In the genomic region with DNA sequence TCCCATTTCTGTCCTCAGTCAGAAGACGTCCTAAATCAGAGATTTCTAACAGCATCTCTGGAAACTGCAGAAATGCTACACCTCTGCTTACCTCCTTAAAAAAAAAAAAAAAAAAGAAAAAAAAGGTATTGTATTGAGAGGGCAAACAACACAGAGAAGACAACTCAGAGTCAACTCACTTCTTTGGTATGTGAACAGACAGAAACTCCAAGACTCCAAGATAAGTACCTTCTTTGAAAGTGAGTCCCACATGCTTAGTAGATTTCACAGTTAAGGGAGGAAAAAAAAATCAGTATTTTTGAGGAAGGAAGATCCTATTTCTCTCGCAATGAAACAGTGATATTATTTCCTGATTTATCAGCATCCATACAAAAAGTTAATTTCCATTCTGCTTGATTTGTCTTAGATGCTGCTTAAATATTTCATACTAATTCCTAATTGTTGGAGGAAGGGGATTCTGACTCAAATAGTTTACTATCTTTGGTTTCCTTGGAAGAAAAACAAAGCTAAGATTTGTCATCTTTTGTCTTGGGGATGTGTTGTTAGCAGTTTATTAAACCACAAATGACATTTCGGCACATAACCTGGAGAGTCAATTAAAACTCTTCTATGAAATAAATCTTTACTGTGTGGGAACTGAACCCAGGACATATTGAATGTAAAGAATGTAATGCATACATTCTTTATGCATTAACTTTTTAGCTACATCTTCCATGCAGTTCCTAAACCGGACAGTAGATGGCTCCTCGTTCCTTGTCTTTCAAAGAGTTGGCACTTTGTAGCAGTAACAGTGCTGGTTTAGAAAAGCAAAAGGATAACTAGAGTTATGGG, we compare ENCODE assay signal across 8 cellular contexts. TPM values are rescaled to one million over a fixed set of nuclear protein-coding genes. Genes with fewer than 3 reads are reported as not detected.
DNase-seq lines count a peak whose midpoint lies in the region; ATAC-seq and TF ChIP-seq lines count a peak whose summit lies in the region.

No MANE protein-coding gene starts in this region.

- peaks cover 21% of the 10 kb centered on the region for H3K4me1 Mint-ChIP-seq in activated CD8-positive, alpha-beta memory T cell treated with anti-CD3 and anti-CD28 coated beads, Interleukin-2, amount 10 ng/mL, durations not matched to agents 7 days and 5 days
- H3K4me1 Mint-ChIP-seq in neural crest cell: peaks cover 23% of the 10 kb centered on the region

- DNase-seq in CD1c-positive myeloid dendritic cell (ENCODE audit: extremely low spot score): peak; percentile 89
- peak; percentile 59 for DNase-seq in NCI-H82 treated with DMSO at 0.1 percent for 48 hours (lab: John Stamatoyannopoulos, UW; ENCODE audit: unreplicated experiment)
- peak; percentile 81 for DNase-seq in activated CD8-positive, alpha-beta memory T cell treated with anti-CD3 and anti-CD28 coated beads, Interleukin-2, amount 10 ng/mL, durations not matched to agents 7 days and 5 days
- DNase-seq in erythroblast (lab: John Stamatoyannopoulos, UW): peak; percentile 74 to 89
- DNase-seq in neural crest cell (ENCODE audit: low read depth, low spot score): peak; percentile 83
- DNase-seq in tibial artery: peak in 1 of 2 donors; percentile 67

- H3K36me3 ChIP-seq in HEK293 (ENCODE audit: control insufficient read depth in 2 of 2, insufficient read depth in 1 of 2, low read length in 2 of 2) (no peaks in the 10 kb centered on the region), tibial artery (no peaks in the 10 kb centered on the region)

- no peak overlapping the region for H3K27ac Mint-ChIP-seq in activated CD8-positive, alpha-beta memory T cell treated with anti-CD3 and anti-CD28 coated beads, Interleukin-2, amount 10 ng/mL, durations not matched to agents 7 days and 5 days
- no peak overlapping the region for H3K27ac Mint-ChIP-seq in neural crest cell (ENCODE audit: unreplicated experiment)

- H3K27me3 Mint-ChIP-seq in activated CD8-positive, alpha-beta memory T cell treated with anti-CD3 and anti-CD28 coated beads, Interleukin-2, amount 10 ng/mL, durations not matched to agents 7 days and 5 days: peaks cover 2% of the 10 kb centered on the region
- peaks cover 53% of the 10 kb centered on the region for H3K27me3 Mint-ChIP-seq in neural crest cell (ENCODE audit: low read depth)

- CTCF ChIA-PET in HEK293 (lab: Yijun Ruan, JAX): interaction anchor here (0.6 to 1.8 kb wide), 21 partner anchors 11 to 1785 kb away, joined by 3 to 25 read pairs (median 3); no protein-coding TSS in a partner anchor
- CTCF ChIA-PET in activated CD8-positive, alpha-beta memory T cell treated with anti-CD3 and anti-CD28 coated beads, Interleukin-2, amount 10 ng/mL, durations not matched to agents 7 days and 5 days (lab: Charles Lee): interaction anchor here (0.6 to 8.5 kb wide), 38 partner anchors 9 to 823 kb away, joined by 3 to 101 read pairs (median 3); no protein-coding TSS in a partner anchor

- H3K36me3 Mint-ChIP-seq in activated CD8-positive, alpha-beta memory T cell treated with anti-CD3 and anti-CD28 coated beads, Interleukin-2, amount 10 ng/mL, durations not matched to agents 7 days and 5 days: no peaks in the 10 kb centered on the region
- no peaks in the 10 kb centered on the region for H3K36me3 Mint-ChIP-seq in neural crest cell (ENCODE audit: low read depth)

- no peak for TF ChIP-seq POLR2A in erythroblast (IDR thresholded peaks at IDR 0.05; ENCODE audit: low read length)

- no peaks in the 10 kb centered on the region for H3K27me3 ChIP-seq in tibial artery

- POLR2A ChIA-PET in HEK293 (lab: Yijun Ruan, JAX): interaction anchor here (1.1 kb wide), 1 partner anchor 52 kb away, joined by 4 read pairs; no protein-coding TSS in a partner anchor

- ATAC-seq in activated CD8-positive, alpha-beta memory T cell treated with anti-CD3 and anti-CD28 coated beads, Interleukin-2, amount 10 ng/mL, durations not matched to agents 7 days and 5 days: no peak
- no peak for ATAC-seq in GM19455 (IDR thresholded peaks at IDR 0.05; ENCODE audit: unreplicated experiment)

- no peak overlapping the region for H3K4me3 Mint-ChIP-seq in activated CD8-positive, alpha-beta memory T cell treated with anti-CD3 and anti-CD28 coated beads, Interleukin-2, amount 10 ng/mL, durations not matched to agents 7 days and 5 days
- H3K4me3 Mint-ChIP-seq in neural crest cell: peak overlapping the region; percentile 14

- intact Hi-C loops in tibial artery (cut with DNase I; ENCODE audit: low total_unique reads): loop anchor here (2.0 to 10.0 kb wide), 2 partner anchors 378 to 898 kb away; no protein-coding TSS in a partner anchor

- no peak overlapping the region for H3K27ac ChIP-seq in HEK293 (ENCODE audit: extremely low read depth, low read depth, low read length)
- no peak overlapping the region for H3K27ac ChIP-seq in tibial artery

- TF ChIP-seq CTCF in HEK293 (tag by site-specific recombination; IDR thresholded peaks at IDR 0.05) (peak; percentile 42; the same call in 1 of the 2 replicates), neural crest cell (conservative IDR thresholded peaks at IDR 0.05) (peak; percentile 97), tibial artery (IDR thresholded peaks at IDR 0.05) (peak; percentile 89 to 93)

- H3K9me3 ChIP-seq in HEK293 (ENCODE audit: control insufficient read depth, insufficient read depth, low read depth, low read length): no peaks in the 10 kb centered on the region
- H3K9me3 ChIP-seq in tibial artery: no peaks in the 10 kb centered on the region

- no peaks in the 10 kb centered on the region for H3K9me3 Mint-ChIP-seq in activated CD8-positive, alpha-beta memory T cell treated with anti-CD3 and anti-CD28 coated beads, Interleukin-2, amount 10 ng/mL, durations not matched to agents 7 days and 5 days (ENCODE audit: low read depth)
- H3K9me3 Mint-ChIP-seq in neural crest cell: no peaks in the 10 kb centered on the region

- H3K4me1 ChIP-seq in HEK293 (ENCODE audit: control insufficient read depth, insufficient read depth, low read length): peaks cover 11% of the 10 kb centered on the region
- H3K4me1 ChIP-seq in tibial artery: peaks cover 0 to 19% (median 4%) of the 10 kb centered on the region in 4 donors

- H3K4me3 ChIP-seq in HEK293 (ENCODE audit: low read depth, low read length): no peak overlapping the region
- H3K4me3 ChIP-seq in tibial artery: no peak overlapping the region

TF ChIP-seq in HEK293, 187 proteins besides CTCF, POLR2A, EP300 and RAD21:
- TF ChIP-seq REPIN1 (tag by site-specific recombination; IDR thresholded peaks at IDR 0.05; ENCODE audit: low read depth) (no peak), ZNF654 (tag by site-specific recombination; IDR thresholded peaks at IDR 0.05; ENCODE audit: low read depth) (peak; percentile 81), ZNF202 (tag by site-specific recombination; IDR thresholded peaks at IDR 0.05; ENCODE audit: borderline replicate concordance) (no peak), ZFP3 (tag by site-specific recombination; IDR thresholded peaks at IDR 0.05; ENCODE audit: low read depth) (no peak), ZNF660 (tag by site-specific recombination; IDR thresholded peaks at IDR 0.05) (peak; percentile 72), ZNF776 (tag by site-specific recombination; IDR thresholded peaks at IDR 0.05; ENCODE audit: borderline replicate concordance) (no peak), ZNF174 (tag by site-specific recombination; IDR thresholded peaks at IDR 0.05) (no peak)
- TF ChIP-seq, protein P1, sequence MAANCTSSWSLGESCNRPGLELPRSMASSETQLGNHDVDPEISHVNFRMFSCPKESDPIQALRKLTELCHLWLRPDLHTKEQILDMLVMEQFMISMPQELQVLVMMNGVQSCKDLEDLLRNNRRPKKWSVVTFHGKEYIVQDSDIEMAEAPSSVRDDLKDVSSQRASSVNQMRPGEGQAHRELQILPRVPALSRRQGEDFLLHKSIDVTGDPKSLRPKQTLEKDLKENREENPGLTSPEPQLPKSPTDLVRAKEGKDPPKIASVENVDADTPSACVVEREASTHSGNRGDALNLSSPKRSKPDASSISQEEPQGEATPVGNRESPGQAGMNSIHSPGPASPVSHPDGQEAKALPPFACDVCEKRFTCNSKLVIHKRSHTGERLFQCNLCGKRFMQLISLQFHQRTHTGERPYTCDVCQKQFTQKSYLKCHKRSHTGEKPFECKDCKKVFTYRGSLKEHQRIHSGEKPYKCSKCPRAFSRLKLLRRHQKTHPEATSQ (tag by site-specific recombination; IDR thresholded peaks at IDR 0.05): no peak

RNA-seq across cellular contexts. Expression of gene RASGEF1B, which starts 4.7 kb away (rescaled TPM):
- total RNA-seq in activated CD8-positive, alpha-beta memory T cell treated with anti-CD3 and anti-CD28 coated beads, Interleukin-2, amount 10 ng/mL, durations not matched to agents 7 days and 5 days: 1 to 10 TPM; 3.5 to 4.5 TPM
- 1.7 and 1.9 TPM in 2 replicates for total RNA-seq in neural crest cell

Comparison
In these comparisons a context has a peak if more than half of its experiments do, and no peak if none do; other contexts are left out.
1. CTCF ChIP-seq: peak in every context shown above with its lines; median percentile 97 in neural crest cell; 91 in tibial artery; 42 in HEK293.